In genomic region chr6:41713650-41714291, GRCh38 we compare ENCODE assay signal across 9 cellular contexts. TPM values are rescaled to one million over a fixed set of nuclear protein-coding genes. Genes with fewer than 3 reads are reported as not detected.
DNase-seq lines count a peak whose midpoint lies in the region; ATAC-seq and TF ChIP-seq lines count a peak whose summit lies in the region.
"Had no signal": no experiment of that assay in that cellular context is flagged by ENCODE, and none has a peak within 500 bp of the region (broad histone marks: within the 10 kb centered on the region; RNA-seq: fewer than 3 reads in every experiment).

No MANE protein-coding gene starts in this region.

- WGBS in neuronal stem cell (ENCODE audit: extremely low coverage in 2 of 2, insufficient read length in 2 of 2, insufficient replicate concordance in 1 of 2), 2 donors: no CpG with 5 or more reads among the region's 14 CpGs

- H3K9me3 Mint-ChIP-seq in activated B cell treated with CpG ODN at 0.5 μM for 24 hours: no peaks in the 10 kb centered on the region

- no peak overlapping the region for H3K4me2 ChIP-seq in neuronal stem cell (ENCODE audit: insufficient read depth, low read length, poor library complexity, severe bottlenecking)

- peak overlapping the region; percentile 70 for H3K4me3 Mint-ChIP-seq in activated B cell treated with CpG ODN at 0.5 μM for 24 hours

- H3K9me3 ChIP-seq in neuronal stem cell (replicated peaks in 1 of 2; ENCODE audit: control insufficient read depth in 2 of 2, insufficient read depth in 1 of 2, low read depth in 1 of 2, low read length in 2 of 2): peaks cover 0 to 1% of the 10 kb centered on the region in 2 donors

- H3K4me1 ChIP-seq in neuronal stem cell (ENCODE audit: control insufficient read depth in 2 of 2, insufficient read depth in 1 of 2, low read depth in 1 of 2, low read length in 2 of 2): peaks cover 0 to 1% of the 10 kb centered on the region in 2 donors

- H4K91ac ChIP-seq in neuronal stem cell (ENCODE audit: low read depth, low read length, poor library complexity): no peak overlapping the region

- H3K9ac ChIP-seq in neuronal stem cell (ENCODE audit: low read depth, low read length, poor library complexity): peak overlapping the region; percentile 72

- CTCF ChIA-PET in activated B cell treated with CpG ODN at 0.5 μM for 24 hours (lab: Charles Lee): interaction anchor here (0.5 to 5.2 kb wide), 5 partner anchors 8 to 25 kb away, joined by 3 to 44 read pairs (median 12); partner anchors contain the start of gene TFEB

- no peak overlapping the region for H4K8ac ChIP-seq in neuronal stem cell (ENCODE audit: low read depth, low read length)

- no peak overlapping the region for H3K27ac ChIP-seq in neuronal stem cell (replicated peaks; ENCODE audit: low read length)

- peak; percentile 73 for ATAC-seq in GM18511 (IDR thresholded peaks at IDR 0.05; ENCODE audit: unreplicated experiment)
- ATAC-seq in HG02571 (IDR thresholded peaks at IDR 0.05; ENCODE audit: unreplicated experiment): peak; percentile 61
- peak; percentile 81 for ATAC-seq in activated B cell treated with CpG ODN at 0.5 μM for 24 hours (ENCODE audit: low read depth)

- peak overlapping the region; percentile 68 for H3K23ac ChIP-seq in neuronal stem cell (ENCODE audit: low read depth, low read length, poor library complexity)

- H3K27me3 ChIP-seq in neuronal stem cell (ENCODE audit: control insufficient read depth in 3 of 3, insufficient read depth in 3 of 3, low read depth in 1 of 3, low read length in 3 of 3): peaks cover 0 to 36% (median 2%) of the 10 kb centered on the region in 3 experiments

- peak overlapping the region; percentile 90 for H3K27ac Mint-ChIP-seq in activated B cell treated with CpG ODN at 0.5 μM for 24 hours

- H3K79me1 ChIP-seq in neuronal stem cell (ENCODE audit: low read depth, low read length): no peaks in the 10 kb centered on the region

- peak overlapping the region; percentile 42 for H3K14ac ChIP-seq in neuronal stem cell (ENCODE audit: low read length)

- H3K36me3 Mint-ChIP-seq in activated B cell treated with CpG ODN at 0.5 μM for 24 hours (ENCODE audit: low read depth): peaks cover 60% of the 10 kb centered on the region

- intact Hi-C loops in activated B cell treated with CpG ODN at 0.5 μM for 24 hours (cut with micrococcal nuclease): loop anchor here (1.0 kb wide), 1 partner anchor 10 kb away; no protein-coding TSS in a partner anchor

- H2BK12ac ChIP-seq in neuronal stem cell (ENCODE audit: low read length): peak overlapping the region; percentile 95

- peaks cover 97% of the 10 kb centered on the region for H3K4me1 Mint-ChIP-seq in activated B cell treated with CpG ODN at 0.5 μM for 24 hours

- TF ChIP-seq CTCF in activated B cell treated with CpG ODN at 0.5 μM for 24 hours (IDR thresholded peaks at IDR 0.05): no peak

- H2BK15ac ChIP-seq in neuronal stem cell (ENCODE audit: low read length): peak overlapping the region; percentile 41

- H3K27me3 Mint-ChIP-seq in activated B cell treated with CpG ODN at 0.5 μM for 24 hours: no peaks in the 10 kb centered on the region

- DNase-seq in activated B cell treated with CpG ODN at 0.5 μM for 24 hours (peak; percentile 48), neuronal stem cell (ENCODE audit: low spot score) (no peak), NCI-H1048 (lab: John Stamatoyannopoulos, UW) (no peak), NCI-H1694 treated with DMSO at 0.1 percent for 48 hours (lab: John Stamatoyannopoulos, UW) (no peak), glomerular visceral epithelial cell (ENCODE audit: extremely low spot score) (no peak), SIG-M5 (lab: John Stamatoyannopoulos, UW) (no peak)

- no peaks in the 10 kb centered on the region for H3K36me3 ChIP-seq in neuronal stem cell (replicated peaks in 1 of 2; ENCODE audit: control insufficient read depth in 2 of 2, insufficient read depth in 2 of 2, low read length in 2 of 2)

- no peak overlapping the region for H2BK120ac ChIP-seq in neuronal stem cell (ENCODE audit: low read depth, low read length)

- peak overlapping the region; percentile 54 for H3K18ac ChIP-seq in neuronal stem cell (ENCODE audit: low read length)

- no peak overlapping the region for H2AK5ac ChIP-seq in neuronal stem cell (ENCODE audit: low read depth, low read length)

- peak overlapping the region in 1 of 2 donors; percentile 56 for H3K4me3 ChIP-seq in neuronal stem cell (ENCODE audit: low read length in 2 of 2)

- POLR2A ChIA-PET in activated B cell treated with CpG ODN at 0.5 μM for 24 hours (lab: Charles Lee): interaction anchor here (0.5 to 29.1 kb wide), 9 partner anchors 9 to 334 kb away, joined by 3 to 1669 read pairs (median 6); partner anchors contain the start of gene TFEB

- no peak overlapping the region for H3K4ac ChIP-seq in neuronal stem cell (ENCODE audit: low read length)

- peak overlapping the region; percentile 12 for H2BK5ac ChIP-seq in neuronal stem cell (ENCODE audit: low read length)

- no peak overlapping the region for H2AFZ ChIP-seq in neuronal stem cell (ENCODE audit: low read length)

RNA-seq across cellular contexts. Expression of gene TFEB, which starts 21.6 kb away (rescaled TPM):
- total RNA-seq in activated B cell treated with CpG ODN at 0.5 μM for 24 hours: 203 and 205 TPM in 2 replicates
- polyA plus RNA-seq in neuronal stem cell (2013, experiment 1 of 2): 1.1 TPM
- polyA plus RNA-seq in neuronal stem cell (2013, experiment 2 of 2): 1.1 TPM

RNA-seq across cellular contexts. Expression of gene PGC, which starts 33.4 kb away (rescaled TPM):
- not detected in 2 replicates for total RNA-seq in activated B cell treated with CpG ODN at 0.5 μM for 24 hours
- 0.03 TPM for polyA plus RNA-seq in neuronal stem cell (2013, experiment 1 of 2)
- polyA plus RNA-seq in neuronal stem cell (2013, experiment 2 of 2): 0.07 TPM
- total RNA-seq: HT1080 had no signal
